Comparison of ENCODE assay signal across 30 cellular contexts in genomic region chr1:206880310-206880709, GRCh38. TPM values are rescaled to one million over a fixed set of nuclear protein-coding genes. Genes with fewer than 3 reads are reported as not detected.
"Had no signal": no experiment of that assay in that cellular context is flagged by ENCODE, and none has a peak within 500 bp of the region (broad histone marks: within the 10 kb centered on the region; RNA-seq: fewer than 3 reads in every experiment).

No MANE protein-coding gene starts in this region.

- H3K4me3 Mint-ChIP-seq: activated CD4-positive, alpha-beta T cell treated with anti-CD3 and anti-CD28 coated beads, Interleukin-2, amount 10 ng/mL, durations not matched to agents 24 days and 14 days; activated naive CD4-positive, alpha-beta T cell treated with anti-CD3 and anti-CD28 coated beads, Interleukin-2, amount 50 U/mL, for 24 hours; activated T-helper 1 cell treated with anti-CD3 and anti-CD28 coated beads, Interleukin-12 subunit alpha, Interleukin-12 subunit beta, Interleukin-2, Interleukin-4 antibody, amounts not matched to agents 30 ng/mL and 10 ng/mL and 1 ng/mL, durations not matched to agents 14 hours and 24 hours and 36 hours; IgD-negative memory B cell; T-helper 1 cell treated with Interleukin-12 subunit alpha and Interleukin-12 subunit beta and Interleukin-4 antibody, amounts not matched to agents 30 μg/mL and 1 μg/mL, for 36 hours; T-helper 2 cell treated with Interferon-gamma antibody and Interleukin-4, amounts not matched to agents 5 μg/mL and 100 μg/mL, for 36 hours had no signal

- H3K4me1 Mint-ChIP-seq: activated naive CD4-positive, alpha-beta T cell treated with anti-CD3 and anti-CD28 coated beads, Interleukin-2, amount 50 U/mL, for 24 hours; IgD-negative memory B cell had no signal

- H3K27ac Mint-ChIP-seq: activated CD4-positive, alpha-beta T cell treated with anti-CD3 and anti-CD28 coated beads, Interleukin-2, amount 10 ng/mL, durations not matched to agents 24 days and 14 days; activated naive CD4-positive, alpha-beta T cell treated with anti-CD3 and anti-CD28 coated beads, Interleukin-2, amount 50 U/mL, for 24 hours; activated T-helper 1 cell treated with anti-CD3 and anti-CD28 coated beads, Interleukin-12 subunit alpha, Interleukin-12 subunit beta, Interleukin-2, Interleukin-4 antibody, amounts not matched to agents 30 ng/mL and 10 ng/mL and 1 ng/mL, durations not matched to agents 14 hours and 24 hours and 36 hours; IgD-negative memory B cell; T-helper 1 cell treated with Interleukin-12 subunit alpha and Interleukin-12 subunit beta and Interleukin-4 antibody, amounts not matched to agents 30 μg/mL and 1 μg/mL, for 36 hours; T-helper 2 cell treated with Interferon-gamma antibody and Interleukin-4, amounts not matched to agents 5 μg/mL and 100 μg/mL, for 36 hours had no signal

- DNase-seq: activated CD4-positive, alpha-beta T cell treated with anti-CD3 and anti-CD28 coated beads, Interleukin-2, amount 10 ng/mL, durations not matched to agents 24 days and 14 days; activated CD4-positive, alpha-beta T cell treated with anti-CD3 and anti-CD28 coated beads, Interleukin-2, amount 50 U/mL, for 4 hours; activated effector memory CD4-positive, alpha-beta T cell treated with Interleukin-2 at 50 U/mL for 16 hours; activated naive CD4-positive, alpha-beta T cell; amniotic stem cell; aorta; brain microvascular endothelial cell; central memory CD4-positive, alpha-beta T cell; Karpas-422; KBM-7; NCI-H1105; NCI-H1417 treated with DMSO at 0.1 percent for 48 hours; NCI-H1694; NCI-H1930; NCI-H2081 treated with DMSO at 0.1 percent for 48 hours; NCI-H226; NCI-H446 treated with DMSO at 0.1 percent for 48 hours; NCI-H524 treated with DMSO at 0.1 percent for 48 hours; Peyer's patch; RPMI8226; SHP77 treated with DMSO at 0.1 percent for 48 hours; SK-N-SH had no signal

- H3K27me3 Mint-ChIP-seq: activated naive CD4-positive, alpha-beta T cell treated with anti-CD3 and anti-CD28 coated beads, Interleukin-2, amount 50 U/mL, for 24 hours had no signal

RNA-seq across cellular contexts. Expression of gene IL20, which starts 14.9 kb away (rescaled TPM):
- total RNA-seq: activated CD4-positive, alpha-beta T cell treated with anti-CD3 and anti-CD28 coated beads, Interleukin-2, amount 10 ng/mL, durations not matched to agents 24 days and 14 days; activated CD8-positive, alpha-beta memory T cell treated with anti-CD3 and anti-CD28 coated beads for 36 hours; activated T-helper 1 cell treated with anti-CD3 and anti-CD28 coated beads, Interleukin-12 subunit alpha, Interleukin-12 subunit beta, Interleukin-2, Interleukin-4 antibody, amounts not matched to agents 30 ng/mL and 10 ng/mL and 1 ng/mL, durations not matched to agents 14 hours and 24 hours and 36 hours; aorta; cerebellum; MCF 10A; Peyer's patch had no signal

RNA-seq across cellular contexts. Expression of gene IL24, which starts 16.9 kb away (rescaled TPM):
- total RNA-seq: aorta, cerebellum, Peyer's patch had no signal

RNA-seq across cellular contexts. Expression of gene FCMR, which starts 41.4 kb away (rescaled TPM):
- total RNA-seq: cerebellum had no signal
